In the genomic region with DNA sequence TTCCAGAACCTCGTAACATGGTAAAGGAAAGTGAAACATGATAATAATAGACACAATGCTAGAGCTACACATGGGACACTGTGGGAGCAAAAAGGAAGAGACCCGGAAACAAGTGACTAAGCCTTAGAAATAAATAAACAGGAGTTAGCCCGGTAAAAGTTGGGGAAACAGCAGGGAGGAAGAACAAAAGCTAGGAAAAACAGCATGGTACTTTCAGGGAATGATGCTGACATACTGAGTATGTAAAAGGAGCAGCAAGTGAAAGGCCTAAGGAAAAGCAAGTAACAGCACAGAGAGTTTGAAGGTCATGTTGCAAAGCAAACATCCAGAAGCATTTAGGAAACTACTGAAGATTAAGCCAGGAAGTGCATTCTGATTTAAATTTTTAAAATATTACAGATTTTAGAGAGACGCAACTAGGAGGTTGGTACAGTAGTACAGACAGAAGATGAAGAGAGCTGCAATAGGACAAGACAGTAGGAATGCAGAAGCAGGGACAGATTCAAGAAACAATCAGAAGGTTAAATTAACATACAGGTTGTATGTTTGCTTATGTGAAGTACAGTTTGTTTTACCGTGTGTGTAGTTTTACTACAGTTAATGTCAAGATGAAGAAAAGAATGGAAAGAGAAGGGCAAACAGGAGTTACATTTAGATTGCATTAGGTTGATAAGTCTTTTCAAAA, we compare ENCODE assay signal across 9 cellular contexts.
DNase-seq lines count a peak whose midpoint lies in the region; ATAC-seq and TF ChIP-seq lines count a peak whose summit lies in the region.
"Had no signal": no experiment of that assay in that cellular context is flagged by ENCODE, and none has a peak within 500 bp of the region (broad histone marks: within the 10 kb centered on the region; RNA-seq: fewer than 3 reads in every experiment).

No MANE protein-coding gene starts in this region.

- TF ChIP-seq CTCF in VCaP (conservative IDR thresholded peaks at IDR 0.05) (no peak), spleen (IDR thresholded peaks at IDR 0.05 in 8 of 11, conservative IDR thresholded peaks at IDR 0.05 in 3 of 11) (no peak), esophagus squamous epithelium (IDR thresholded peaks at IDR 0.05) (no peak), GM13976 (IDR thresholded peaks at IDR 0.05; ENCODE audit: borderline replicate concordance, control extremely low read depth, extremely low read depth, insufficient read depth, missing control alignments) (no peak)

- H3K36me3 ChIP-seq in spleen (peaks cover 0 to 17% (median 8%) of the 10 kb centered on the region in 6 donors), esophagus squamous epithelium (peaks cover 0 to 13% (median 0%) of the 10 kb centered on the region in 3 donors), aorta (ENCODE audit: control insufficient read depth in 1 of 2, insufficient read depth in 2 of 2, low read length in 1 of 2) (no peaks in the 10 kb centered on the region)

- no peak for ATAC-seq in aorta (ENCODE audit: low FRiP score)
- ATAC-seq: activated T-cell treated with anti-CD3 and anti-CD28 coated beads, Interleukin-2, amount 50 U/mL, for 4 hours had no signal

- intact Hi-C loops in spleen (cut with DNase I; ENCODE audit: low total_unique reads): no loop called here
- intact Hi-C loops in esophagus squamous epithelium (cut with DNase I): no loop called here
- intact Hi-C loops in aorta (cut with DNase I): loop anchor here (5.0 to 10.0 kb wide), 4 partner anchors 62 to 140 kb away; a partner anchor contains a TSS

- H3K4me3 ChIP-seq in spleen (peak overlapping the region in 1 of 8 donors; percentile 8), esophagus squamous epithelium (peak overlapping the region in 2 of 4 donors; percentile 6 to 8), aorta (ENCODE audit: low read length in 2 of 2) (no peak overlapping the region)

- H3K27ac ChIP-seq in VCaP (peak overlapping the region; percentile 79), spleen (peak overlapping the region; percentile 6 to 69 (median 50)), esophagus squamous epithelium (peak overlapping the region in 2 of 4 donors; percentile 3 to 42), aorta (ENCODE audit: low read depth in 1 of 2, low read length in 2 of 2) (no peak overlapping the region)

- in situ Hi-C loops in GM13976 (cut with MboI; ENCODE audit: low sequenced_read_pairs, unreplicated experiment): loop anchor here (10.0 kb wide), 1 partner anchor 150 kb away; no protein-coding TSS in a partner anchor

- H3K4me1 ChIP-seq in spleen: peaks cover 5 to 71% (median 43%) of the 10 kb centered on the region in 6 donors
- H3K4me1 ChIP-seq in esophagus squamous epithelium: peaks cover 0 to 23% (median 5%) of the 10 kb centered on the region in 3 donors
- H3K4me1 ChIP-seq in aorta (ENCODE audit: control insufficient read depth in 1 of 2, insufficient read depth in 2 of 2, low read length in 2 of 2): peaks cover 0 to 2% of the 10 kb centered on the region in 2 donors

- H3K9me3 ChIP-seq in spleen (no peaks in the 10 kb centered on the region), esophagus squamous epithelium (no peaks in the 10 kb centered on the region), aorta (ENCODE audit: control insufficient read depth, low read length) (no peaks in the 10 kb centered on the region)

- peak; percentile 1 for DNase-seq in NCI-H146 (lab: John Stamatoyannopoulos, UW)
- DNase-seq in NCI-H146 treated with DMSO at 0.1 percent for 48 hours (lab: John Stamatoyannopoulos, UW; ENCODE audit: unreplicated experiment): no peak
- DNase-seq in iPS-NIHi11 (ENCODE audit: low spot score): peak; percentile 42
- no peak for DNase-seq in spleen
- DNase-seq in esophagus squamous epithelium (lab: John Stamatoyannopoulos, UW): no peak
- no peak for DNase-seq in GM13976 (ENCODE audit: low spot score)
- no peak for DNase-seq in aorta
- DNase-seq: activated T-cell treated with anti-CD3 and anti-CD28 coated beads, Interleukin-2, amount 50 U/mL, for 4 hours had no signal

- WGBS in spleen, 5 donors: 41 to 67% (median 55%) methylated on average over 5 of the region's 5 CpGs
- 38 to 52% methylated on average over 5 of the region's 5 CpGs for WGBS in esophagus squamous epithelium, 2 donors
- 51 to 57% methylated on average over 5 of the region's 5 CpGs for WGBS in aorta, 2 donors

- TF ChIP-seq POLR2A in spleen (IDR thresholded peaks at IDR 0.05) (no peak), esophagus squamous epithelium (IDR thresholded peaks at IDR 0.05) (no peak)

- H3K27me3 ChIP-seq in spleen (replicated peaks in 1 of 7): no peaks in the 10 kb centered on the region
- H3K27me3 ChIP-seq in esophagus squamous epithelium: no peaks in the 10 kb centered on the region
- H3K27me3 ChIP-seq in aorta (ENCODE audit: control insufficient read depth in 1 of 2, insufficient read depth in 2 of 2, low read length in 1 of 2): no peaks in the 10 kb centered on the region

Comparison
In these comparisons a context has a peak if more than half of its experiments do, and no peak if none do; other contexts are left out.
1. DNase-seq: peak in NCI-H146 (single experiment) and iPS-NIHi11 (single experiment); none in NCI-H146 treated with DMSO at 0.1 percent for 48 hours (single experiment), spleen (single experiment), esophagus squamous epithelium (single experiment), GM13976 (single experiment) and aorta (0 of 2).
2. H3K27ac ChIP-seq: peak in VCaP (single experiment) and spleen (8 of 8); none in aorta (0 of 2).
3. intact Hi-C loops: an anchor here in aorta (5.0 to 10.0 kb wide); none called in spleen and esophagus squamous epithelium.